Comparison of ENCODE assay signal across 19 cellular contexts in genomic region chrX:99142745-99143144, GRCh38.
A peak's percentile ranks its signal among the peaks of the same experiment; 100 is the strongest.
DNase-seq lines count a peak whose midpoint lies in the region; ATAC-seq, FAIRE-seq and TF ChIP-seq lines count a peak whose summit lies in the region.
"Had no signal": no experiment of that assay in that cellular context is flagged by ENCODE, and none has a peak within 500 bp of the region (broad histone marks: within the 10 kb centered on the region; RNA-seq: fewer than 3 reads in every experiment).

No MANE protein-coding gene starts in this region.

- H3K9ac ChIP-seq in HUES6 (ENCODE audit: low read length) (no peak overlapping the region), mucosa of rectum (ENCODE audit: low read depth in 1 of 2, low read length in 2 of 2) (no peak overlapping the region)
- H3K9ac ChIP-seq: GM23248 had no signal

- no peak for TF ChIP-seq POLR2A in H54 (IDR thresholded peaks at IDR 0.05; ENCODE audit: low read depth, low read length)

- peak; percentile 31 for DNase-seq in DMS53 (lab: John Stamatoyannopoulos, UW)
- DNase-seq in WTC11 (ENCODE audit: low spot score), result no peak
- DNase-seq in activated gamma-delta T cell treated with Interleukin-2 at 50 U/mL for 16 hours, result no peak
- no peak for DNase-seq in H54 (ENCODE audit: insufficient read length, low spot score)
- DNase-seq: CD4-positive, CD25-positive, alpha-beta regulatory T cell; COR-L47; DMS 273 treated with DMSO at 0.1 percent for 48 hours; GF-D8; GM23248; IMR-90; NCI-H1092; NCI-H2081; SHP77 had no signal

- H3K36me3 Mint-ChIP-seq in WTC11, result no peaks in the 10 kb centered on the region
- H3K36me3 Mint-ChIP-seq: CD4-positive, CD25-positive, alpha-beta regulatory T cell had no signal

- no peak overlapping the region for H3K4me3 Mint-ChIP-seq in WTC11
- H3K4me3 Mint-ChIP-seq: B cell; CD4-positive, CD25-positive, alpha-beta regulatory T cell had no signal

- H3K4me3 ChIP-seq in HUES6 (ENCODE audit: low read depth, low read length) (no peak overlapping the region), mucosa of rectum (ENCODE audit: low read length in 2 of 2) (peak overlapping the region; percentile 31 to 61)
- H3K4me3 ChIP-seq: GM23248, SK-N-MC had no signal

- H3K36me3 ChIP-seq in HUES6 (ENCODE audit: control insufficient read depth, insufficient read depth, low read length) (no peaks in the 10 kb centered on the region), mucosa of rectum (ENCODE audit: control insufficient read depth in 2 of 2, insufficient read depth in 2 of 2, low read length in 2 of 2) (no peaks in the 10 kb centered on the region)

- H3K27me3 ChIP-seq in HUES6 (ENCODE audit: control insufficient read depth, insufficient read depth, low read length) (no peaks in the 10 kb centered on the region), mucosa of rectum (ENCODE audit: control insufficient read depth in 2 of 2, insufficient read depth in 2 of 2, low read length in 2 of 2) (no peaks in the 10 kb centered on the region)

- CTCF ChIA-PET in WTC11 (lab: Charles Lee), result no interaction called here

- H3K4me1 ChIP-seq in HUES6 (ENCODE audit: control insufficient read depth, insufficient read depth, low read length) (peaks cover 17% of the 10 kb centered on the region), mucosa of rectum (ENCODE audit: control insufficient read depth in 2 of 2, insufficient read depth in 2 of 2, low read length in 2 of 2) (no peaks in the 10 kb centered on the region)

- POLR2A ChIA-PET in WTC11 (lab: Charles Lee), result no interaction called here

- H3K27me3 Mint-ChIP-seq in WTC11 (ENCODE audit: low read depth), result no peaks in the 10 kb centered on the region
- H3K27me3 Mint-ChIP-seq: B cell; CD4-positive, CD25-positive, alpha-beta regulatory T cell had no signal

- H3K27ac ChIP-seq in HUES6 (ENCODE audit: low read depth, low read length) (0 out of 2 replicates have a peak overlapping the region, but pooled peaks have one; percentile 19), mucosa of rectum (ENCODE audit: low read depth in 2 of 2, low read length in 2 of 2) (peak overlapping the region in 1 of 2 donors; percentile 69)
- H3K27ac ChIP-seq: GM23248, SK-N-MC had no signal

- peaks cover 17% of the 10 kb centered on the region for H3K4me1 Mint-ChIP-seq in WTC11
- H3K4me1 Mint-ChIP-seq: B cell; CD4-positive, CD25-positive, alpha-beta regulatory T cell had no signal

- TF ChIP-seq CTCF in WTC11 (IDR thresholded peaks at IDR 0.05), result no peak

- no peaks in the 10 kb centered on the region for H3K9me3 Mint-ChIP-seq in WTC11

- H3K9me3 ChIP-seq in HUES6 (ENCODE audit: control insufficient read depth, insufficient read depth, low read depth, low read length) (no peaks in the 10 kb centered on the region), mucosa of rectum (ENCODE audit: control insufficient read depth in 2 of 2, low read length in 2 of 2) (peaks cover 0 to 4% of the 10 kb centered on the region in 2 donors)

- FAIRE-seq in H54 (lab: Jason Lieb, UNC), result no peak

- H3K27ac Mint-ChIP-seq in WTC11, result peak overlapping the region; percentile 61
- H3K27ac Mint-ChIP-seq: B cell; CD4-positive, CD25-positive, alpha-beta regulatory T cell had no signal

- ATAC-seq in WTC11 (no peak), HG03159 (IDR thresholded peaks at IDR 0.05; ENCODE audit: unreplicated experiment) (no peak), HG03432 (IDR thresholded peaks at IDR 0.05; ENCODE audit: unreplicated experiment) (no peak)

TF ChIP-seq in WTC11, 78 proteins besides CTCF, POLR2A, EP300 and RAD21:
- TF ChIP-seq, protein P1, sequence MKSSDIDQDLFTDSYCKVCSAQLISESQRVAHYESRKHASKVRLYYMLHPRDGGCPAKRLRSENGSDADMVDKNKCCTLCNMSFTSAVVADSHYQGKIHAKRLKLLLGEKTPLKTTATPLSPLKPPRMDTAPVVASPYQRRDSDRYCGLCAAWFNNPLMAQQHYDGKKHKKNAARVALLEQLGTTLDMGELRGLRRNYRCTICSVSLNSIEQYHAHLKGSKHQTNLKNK (CRISPR knock-in tag; IDR thresholded peaks at IDR 0.05), result no peak
- no peak for TF ChIP-seq NR3C1 (CRISPR knock-in tag; conservative IDR thresholded peaks at IDR 0.05; ENCODE audit: low read depth)
- no peak for TF ChIP-seq NFE2L1 (CRISPR knock-in tag; IDR thresholded peaks at IDR 0.05)
- no peak for TF ChIP-seq KAT7 (CRISPR knock-in tag; IDR thresholded peaks at IDR 0.05; ENCODE audit: borderline replicate concordance)
- no peak for TF ChIP-seq ZBTB43 (CRISPR knock-in tag; IDR thresholded peaks at IDR 0.05)
- no peak for TF ChIP-seq PRRX2 (CRISPR knock-in tag; IDR thresholded peaks at IDR 0.05)
- no peak for TF ChIP-seq ZNF512 (CRISPR knock-in tag; IDR thresholded peaks at IDR 0.05; ENCODE audit: borderline replicate concordance)
- TF ChIP-seq ZNF232 (CRISPR knock-in tag; IDR thresholded peaks at IDR 0.05), result no peak
- no peak for TF ChIP-seq IRF2 (CRISPR knock-in tag; IDR thresholded peaks at IDR 0.05; ENCODE audit: borderline replicate concordance, low read depth)
- no peak for TF ChIP-seq ZNF219 (CRISPR knock-in tag; IDR thresholded peaks at IDR 0.05; ENCODE audit: borderline replicate concordance)
- no peak for TF ChIP-seq CBFB (CRISPR knock-in tag; IDR thresholded peaks at IDR 0.05; ENCODE audit: low read depth)
- no peak for TF ChIP-seq JAZF1 (CRISPR knock-in tag; IDR thresholded peaks at IDR 0.05)
- TF ChIP-seq, protein P2, sequence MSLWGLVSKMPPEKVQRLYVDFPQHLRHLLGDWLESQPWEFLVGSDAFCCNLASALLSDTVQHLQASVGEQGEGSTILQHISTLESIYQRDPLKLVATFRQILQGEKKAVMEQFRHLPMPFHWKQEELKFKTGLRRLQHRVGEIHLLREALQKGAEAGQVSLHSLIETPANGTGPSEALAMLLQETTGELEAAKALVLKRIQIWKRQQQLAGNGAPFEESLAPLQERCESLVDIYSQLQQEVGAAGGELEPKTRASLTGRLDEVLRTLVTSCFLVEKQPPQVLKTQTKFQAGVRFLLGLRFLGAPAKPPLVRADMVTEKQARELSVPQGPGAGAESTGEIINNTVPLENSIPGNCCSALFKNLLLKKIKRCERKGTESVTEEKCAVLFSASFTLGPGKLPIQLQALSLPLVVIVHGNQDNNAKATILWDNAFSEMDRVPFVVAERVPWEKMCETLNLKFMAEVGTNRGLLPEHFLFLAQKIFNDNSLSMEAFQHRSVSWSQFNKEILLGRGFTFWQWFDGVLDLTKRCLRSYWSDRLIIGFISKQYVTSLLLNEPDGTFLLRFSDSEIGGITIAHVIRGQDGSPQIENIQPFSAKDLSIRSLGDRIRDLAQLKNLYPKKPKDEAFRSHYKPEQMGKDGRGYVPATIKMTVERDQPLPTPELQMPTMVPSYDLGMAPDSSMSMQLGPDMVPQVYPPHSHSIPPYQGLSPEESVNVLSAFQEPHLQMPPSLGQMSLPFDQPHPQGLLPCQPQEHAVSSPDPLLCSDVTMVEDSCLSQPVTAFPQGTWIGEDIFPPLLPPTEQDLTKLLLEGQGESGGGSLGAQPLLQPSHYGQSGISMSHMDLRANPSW (CRISPR knock-in tag; conservative IDR thresholded peaks at IDR 0.05; ENCODE audit: low read depth), result no peak
TF ChIP-seq in WTC11: peak in this region for 0.
